Comparison of ENCODE assay signal across 8 cellular contexts in genomic region chr10:72691470-72692056, GRCh38. TPM values are rescaled to one million over a fixed set of nuclear protein-coding genes. Genes with fewer than 3 reads are reported as not detected.
DNase-seq lines count a peak whose midpoint lies in the region; ATAC-seq and TF ChIP-seq lines count a peak whose summit lies in the region.

No MANE protein-coding gene starts in this region.

- H3K36me3 ChIP-seq in lung (ENCODE audit: control insufficient read depth in 2 of 2, insufficient read depth in 2 of 2, low read length in 2 of 2), result no peaks in the 10 kb centered on the region
- H3K36me3 ChIP-seq in urinary bladder (ENCODE audit: insufficient read depth), result no peaks in the 10 kb centered on the region

- H3K27me3 ChIP-seq in lung (ENCODE audit: control insufficient read depth, insufficient read depth), result no peaks in the 10 kb centered on the region

- TF ChIP-seq CTCF in lung (IDR thresholded peaks at IDR 0.05; ENCODE audit: control extremely low read depth, extremely low read depth), result no peak

- TF ChIP-seq POLR2A in erythroblast (IDR thresholded peaks at IDR 0.05; ENCODE audit: low read length), result no peak

- H3K4me1 ChIP-seq in lung (ENCODE audit: control insufficient read depth in 2 of 2, insufficient read depth in 2 of 2, low read length in 2 of 2) (peaks cover 0 to 18% of the 10 kb centered on the region in 2 donors), urinary bladder (ENCODE audit: insufficient read depth) (no peaks in the 10 kb centered on the region)

- 26 to 27% methylated on average over 15 of the region's 15 CpGs for WGBS in lung, 2 donors
- 26% methylated on average over 15 of the region's 15 CpGs for WGBS in urinary bladder

- H3K9me3 ChIP-seq in lung (ENCODE audit: control insufficient read depth in 2 of 2, insufficient read depth in 1 of 2, low read length in 1 of 2), result no peaks in the 10 kb centered on the region

- DNase-seq in NCI-H1092 (lab: John Stamatoyannopoulos, UW) (peak; percentile 88), NCI-H1092 treated with DMSO at 0.1 percent for 48 hours (lab: John Stamatoyannopoulos, UW) (no peak), NCI-H1694 treated with DMSO at 0.1 percent for 48 hours (lab: John Stamatoyannopoulos, UW) (peak; percentile 85), brain pericyte (ENCODE audit: low read depth, low spot score) (peak; percentile 75), lung (ENCODE audit: low spot score) (no peak), NCI-H510A (lab: John Stamatoyannopoulos, UW) (no peak), erythroblast (lab: John Stamatoyannopoulos, UW) (no peak)

- peak overlapping the region; percentile 95 for H3K4me3 ChIP-seq in lung
- peak overlapping the region; percentile 95 for H3K4me3 ChIP-seq in urinary bladder (ENCODE audit: low read depth, low read length)

- H3K27ac ChIP-seq in lung (ENCODE audit: low read depth in 1 of 2, low read length in 1 of 2) (peak overlapping the region in 1 of 2 donors; percentile 97), urinary bladder (ENCODE audit: low read depth) (no peak overlapping the region)

- ATAC-seq in lung (ENCODE audit: insufficient read depth, low FRiP score), result no peak

RNA-seq across cellular contexts. Expression of gene MCU, which starts 0.4 kb away (rescaled TPM):
- total RNA-seq in lung (10 to 100 TPM; 28.8 to 70.7 TPM), urinary bladder (65.7 TPM)
- polyA plus RNA-seq in lung (10 to 100 TPM; 23.1 to 29.2 TPM), urinary bladder (17.6 TPM)

Comparison
In these comparisons a context has a peak if more than half of its experiments do, and no peak if none do; other contexts are left out.
1. DNase-seq: peak in NCI-H1092 (single experiment), NCI-H1694 treated with DMSO at 0.1 percent for 48 hours (single experiment) and brain pericyte (single experiment); none in NCI-H1092 treated with DMSO at 0.1 percent for 48 hours (single experiment), lung (single experiment), NCI-H510A (single experiment) and erythroblast (0 of 2).